In the genomic region with DNA sequence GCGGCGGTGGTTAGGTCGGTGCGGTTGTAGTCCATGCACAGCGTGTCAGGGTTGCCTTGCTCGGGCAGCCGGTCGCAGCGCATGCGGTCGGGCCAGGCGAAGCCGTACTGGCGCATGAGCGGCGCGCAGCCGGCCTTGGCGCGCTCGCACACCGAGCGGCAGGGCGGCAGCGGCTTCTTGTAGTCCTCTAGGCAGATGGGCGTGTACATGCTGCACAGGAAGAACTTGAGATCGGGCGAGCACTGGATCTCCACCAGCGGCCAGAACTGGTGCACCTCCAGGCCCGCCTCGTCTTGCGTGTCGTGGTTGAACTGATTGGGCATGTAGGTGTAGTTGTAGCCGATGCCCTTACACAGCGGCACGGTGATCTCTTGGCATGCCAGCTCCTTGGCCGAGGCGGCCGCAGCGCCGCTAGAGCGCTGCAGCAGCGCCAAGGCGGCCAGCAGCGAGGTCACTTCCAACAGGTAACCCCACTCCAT, we compare ENCODE assay signal across 1 cellular context.
A peak's percentile ranks its signal among the peaks of the same experiment; 100 is the strongest.
TF ChIP-seq lines count a peak whose summit lies in the region.

No MANE protein-coding gene starts in this region.

TF ChIP-seq in A549, 52 proteins besides CTCF, POLR2A, EP300 and RAD21 (continued from another document):
- TF ChIP-seq MAX (IDR thresholded peaks at IDR 0.05), result peak; percentile 95
- TF ChIP-seq E2F6 (IDR thresholded peaks at IDR 0.05; ENCODE audit: borderline replicate concordance, low read depth), result peak; percentile 81
- TF ChIP-seq FOSL2 (IDR thresholded peaks at IDR 0.05), result no peak
- TF ChIP-seq FOSL2 (CRISPR knock-in tag; IDR thresholded peaks at IDR 0.05), result no peak
- peak in 1 of 2 experiments; percentile 61; a peak in 2 of 5 replicates for TF ChIP-seq JUN (IDR thresholded peaks at IDR 0.05)
